In genomic region chr21:29125979-29126378, GRCh38 we compare ENCODE assay signal across 23 cellular contexts.
"Had no signal": no experiment of that assay in that cellular context is flagged by ENCODE, and none has a peak within 500 bp of the region (broad histone marks: within the 10 kb centered on the region; RNA-seq: fewer than 3 reads in every experiment).

No MANE protein-coding gene starts in this region.

- H3K4me3 ChIP-seq: ascending aorta, body of pancreas, PC-9 had no signal

- H3K27me3 ChIP-seq: ascending aorta, body of pancreas had no signal

- DNase-seq: activated CD4-positive, alpha-beta T cell treated with anti-CD3 and anti-CD28 coated beads for 36 hours; activated CD8-positive, alpha-beta memory T cell treated with anti-CD3 and anti-CD28 coated beads, Interleukin-2, amount 10 ng/mL, durations not matched to agents 7 days and 5 days; activated effector memory CD4-positive, alpha-beta T cell treated with anti-CD3 and anti-CD28 coated beads, Interleukin-2, amount 50 U/mL, for 16 hours; activated naive CD4-positive, alpha-beta T cell treated with Interleukin-2 at 50 U/mL for 16 hours; activated naive CD8-positive, alpha-beta T cell treated with anti-CD3 and anti-CD28 coated beads, Interleukin-2, amount 50 U/mL, for 24 hours; activated T-cell treated with anti-CD3 and anti-CD28 coated beads, Interleukin-2, amount 50 U/mL, for 4 hours; amniotic stem cell; body of pancreas; central memory CD4-positive, alpha-beta T cell; NCI-H1048; NCI-H1417; NCI-H1930; NCI-H2171 treated with DMSO at 0.1 percent for 48 hours; NCI-H345; NCI-H510A; NCI-H526 treated with DMSO at 0.1 percent for 48 hours; NCI-H82; PC-9; SHP77 treated with DMSO at 0.1 percent for 48 hours; T-helper 17 cell; T-helper 9 cell had no signal

- H3K36me3 ChIP-seq: ascending aorta had no signal

- H2AFZ ChIP-seq: PC-9 had no signal

- ATAC-seq: activated CD4-positive, alpha-beta T cell treated with anti-CD3 and anti-CD28 coated beads for 36 hours; activated T-cell treated with anti-CD3 and anti-CD28 coated beads, Interleukin-2, amount 50 U/mL, for 4 hours; body of pancreas had no signal

- H3K27ac ChIP-seq: ascending aorta, body of pancreas, PC-9 had no signal

- H3K4me2 ChIP-seq: PC-9 had no signal

- H3K4me1 ChIP-seq: body of pancreas had no signal

- FAIRE-seq: bronchial epithelial cell had no signal
